Comparison of ENCODE assay signal across 8 cellular contexts in genomic region chr1:205301220-205301821, GRCh38. TPM values are rescaled to one million over a fixed set of nuclear protein-coding genes. Genes with fewer than 3 reads are reported as not detected.
DNase-seq lines count a peak whose midpoint lies in the region; ATAC-seq and TF ChIP-seq lines count a peak whose summit lies in the region.

No MANE protein-coding gene starts in this region.

- peaks cover 3% of the 10 kb centered on the region for H3K27me3 Mint-ChIP-seq in endothelial cell (ENCODE audit: unreplicated experiment)
- H3K27me3 Mint-ChIP-seq in naive thymus-derived CD8-positive, alpha-beta T cell, result no peaks in the 10 kb centered on the region

- H3K9me3 Mint-ChIP-seq in endothelial cell (ENCODE audit: unreplicated experiment), result no peaks in the 10 kb centered on the region
- no peaks in the 10 kb centered on the region for H3K9me3 Mint-ChIP-seq in naive thymus-derived CD8-positive, alpha-beta T cell

- no peak for ATAC-seq in naive thymus-derived CD8-positive, alpha-beta T cell
- ATAC-seq in GM18873 (IDR thresholded peaks at IDR 0.05; ENCODE audit: low FRiP score, unreplicated experiment), result no peak
- no peak for ATAC-seq in HG02885 (IDR thresholded peaks at IDR 0.05; ENCODE audit: poor library complexity, unreplicated experiment)

- no peak overlapping the region for H3K4me3 Mint-ChIP-seq in endothelial cell (ENCODE audit: unreplicated experiment)
- H3K4me3 Mint-ChIP-seq in naive thymus-derived CD8-positive, alpha-beta T cell, result no peak overlapping the region

- POLR2A ChIA-PET in naive thymus-derived CD8-positive, alpha-beta T cell (lab: Charles Lee), result interaction anchor here (0.7 to 11.3 kb wide), 7 partner anchors 9 to 180 kb away, joined by 3 to 259 read pairs (median 6); partner anchors contain the start of gene NUAK2

- no peak for TF ChIP-seq CTCF in endothelial cell (IDR thresholded peaks at IDR 0.05; ENCODE audit: unreplicated experiment)

- peaks cover 25% of the 10 kb centered on the region for H3K4me1 Mint-ChIP-seq in endothelial cell (ENCODE audit: unreplicated experiment)
- peaks cover 23 to 77% (median 71%) of the 10 kb centered on the region in 4 donors for H3K4me1 Mint-ChIP-seq in naive thymus-derived CD8-positive, alpha-beta T cell

- peaks cover 20% of the 10 kb centered on the region for H3K36me3 Mint-ChIP-seq in endothelial cell (ENCODE audit: low read depth, unreplicated experiment)
- H3K36me3 Mint-ChIP-seq in naive thymus-derived CD8-positive, alpha-beta T cell, result peaks cover 9 to 51% (median 11%) of the 10 kb centered on the region in 3 donors

- H3K27ac Mint-ChIP-seq in endothelial cell (ENCODE audit: unreplicated experiment), result peak overlapping the region; percentile 25
- H3K27ac Mint-ChIP-seq in naive thymus-derived CD8-positive, alpha-beta T cell, result peak overlapping the region in 8 of 10 donors; percentile 31 to 84 (median 68)

- DNase-seq in GM04503 (ENCODE audit: low read depth) (peak; percentile 88), NCI-H510A (lab: John Stamatoyannopoulos, UW) (peak; percentile 83), endothelial cell (ENCODE audit: low spot score) (peak; percentile 68), NCI-H446 treated with DMSO at 0.1 percent for 48 hours (lab: John Stamatoyannopoulos, UW) (no peak), NCI-H1694 (lab: John Stamatoyannopoulos, UW) (no peak)
- DNase-seq in naive thymus-derived CD8-positive, alpha-beta T cell, result no peak

RNA-seq across cellular contexts. Expression of gene NUAK2, which starts 20.2 kb away (rescaled TPM):
- 3.6 TPM for total RNA-seq in endothelial cell (ENCODE audit: unreplicated experiment)
- 10 to 100 TPM; 46.9 to 47.9 TPM for total RNA-seq in naive thymus-derived CD8-positive, alpha-beta T cell
- polyA plus RNA-seq in naive thymus-derived CD8-positive, alpha-beta T cell, result 10 to 100 TPM; 14.3 to 73.6 (median 34.0) TPM

RNA-seq across cellular contexts. Expression of gene KLHDC8A, which starts 55.4 kb away (rescaled TPM):
- total RNA-seq in endothelial cell (ENCODE audit: unreplicated experiment), result 1.5 TPM
- not detected for total RNA-seq in naive thymus-derived CD8-positive, alpha-beta T cell
- not detected for polyA plus RNA-seq in naive thymus-derived CD8-positive, alpha-beta T cell

Comparison
In these comparisons a context has a peak if more than half of its experiments do, and no peak if none do; other contexts are left out.
1. DNase-seq: peak in GM04503 (single experiment), NCI-H510A (single experiment) and endothelial cell (single experiment); none in naive thymus-derived CD8-positive, alpha-beta T cell (0 of 10), NCI-H446 treated with DMSO at 0.1 percent for 48 hours (single experiment) and NCI-H1694 (single experiment).
2. RNA of gene NUAK2, which starts 20.2 kb away (total RNA-seq): 46.9 to 47.9 TPM in naive thymus-derived CD8-positive, alpha-beta T cell; 3.6 TPM in endothelial cell (single experiment); every median in the first group is over 10 times any median in the second.